Comparison of ENCODE assay signal across 21 cellular contexts in genomic region chr1:56908619-56909340, GRCh38. TPM values are rescaled to one million over a fixed set of nuclear protein-coding genes. Genes with fewer than 3 reads are reported as not detected.
A peak's percentile ranks its signal among the peaks of the same experiment; 100 is the strongest.
DNase-seq lines count a peak whose midpoint lies in the region; TF ChIP-seq lines count a peak whose summit lies in the region.
"Had no signal": no experiment of that assay in that cellular context is flagged by ENCODE, and none has a peak within 500 bp of the region (broad histone marks: within the 10 kb centered on the region; RNA-seq: fewer than 3 reads in every experiment).

No MANE protein-coding gene starts in this region.

- no peaks in the 10 kb centered on the region for H3K27me3 Mint-ChIP-seq in immature natural killer cell (ENCODE audit: low read depth in 3 of 3)

- H3K36me3 ChIP-seq in colonic mucosa, result no peaks in the 10 kb centered on the region
- H3K36me3 ChIP-seq: heart right ventricle, Peyer's patch, tibial nerve had no signal

- H3K36me3 Mint-ChIP-seq in immature natural killer cell, result peaks cover 0 to 5% (median 0%) of the 10 kb centered on the region in 3 donors
- H3K36me3 Mint-ChIP-seq: activated naive CD8-positive, alpha-beta T cell had no signal

- no peak overlapping the region for H3K27ac ChIP-seq in colonic mucosa
- H3K27ac ChIP-seq: heart right ventricle, KMS-11, Peyer's patch, tibial nerve had no signal

- no peak for TF ChIP-seq CTCF in colonic mucosa (IDR thresholded peaks at IDR 0.05)

- H3K9me3 ChIP-seq in colonic mucosa, result no peaks in the 10 kb centered on the region
- H3K9me3 ChIP-seq: heart right ventricle, Peyer's patch, tibial nerve had no signal

- H3K9me3 Mint-ChIP-seq in immature natural killer cell, result peaks cover 0 to 2% (median 0%) of the 10 kb centered on the region in 6 donors
- H3K9me3 Mint-ChIP-seq: activated T-cell treated with anti-CD3 and anti-CD28 coated beads, Interleukin-2, amount 50 U/mL, for 4 hours had no signal

- H3K4me1 Mint-ChIP-seq in immature natural killer cell, result peaks cover 45 to 51% of the 10 kb centered on the region in 2 donors

- H3K4me3 Mint-ChIP-seq in immature natural killer cell, result peak overlapping the region; percentile 28 to 79 (median 69)
- H3K4me3 Mint-ChIP-seq: activated naive CD8-positive, alpha-beta T cell; activated T-cell treated with anti-CD3 and anti-CD28 coated beads, Interleukin-2, amount 50 U/mL, for 4 hours had no signal

- intact Hi-C loops in colonic mucosa (cut with DNase I), result no loop called here

- H3K27me3 ChIP-seq in colonic mucosa, result no peaks in the 10 kb centered on the region
- H3K27me3 ChIP-seq: heart right ventricle, Peyer's patch, tibial nerve had no signal

- H3K27ac Mint-ChIP-seq in immature natural killer cell, result peak overlapping the region; percentile 3 to 78 (median 70)
- H3K27ac Mint-ChIP-seq: activated naive CD8-positive, alpha-beta T cell had no signal

- DNase-seq in SIG-M5 treated with dmso at 0.1 percent for 504 hours (lab: John Stamatoyannopoulos, UW; ENCODE audit: unreplicated experiment) (peak; percentile 2), SIG-M5 (lab: John Stamatoyannopoulos, UW) (no peak), SKM-1 treated with dmso at 0.1 percent for 144 hours (lab: John Stamatoyannopoulos, UW; ENCODE audit: unreplicated experiment) (peak; percentile 73), immature natural killer cell (peak; percentile 11 to 29 (median 27)), DMS79 (lab: John Stamatoyannopoulos, UW) (no peak), NCI-H146 treated with DMSO at 0.1 percent for 48 hours (lab: John Stamatoyannopoulos, UW; ENCODE audit: unreplicated experiment) (no peak), D341Med (ENCODE audit: low spot score) (no peak), colonic mucosa (no peak)
- DNase-seq: activated CD4-positive, alpha-beta T cell treated with anti-CD3 and anti-CD28 coated beads, Interleukin-2, amount 50 U/mL, for 48 hours; activated T-cell treated with anti-CD3 and anti-CD28 coated beads, Interleukin-2, amount 50 U/mL, for 4 hours; COR-L47; heart right ventricle; NCI-H1694; NCI-H510A treated with DMSO at 0.1 percent for 48 hours; Peyer's patch; stimulated activated CD4-positive, alpha-beta T cell treated with anti-CD3 and anti-CD28 coated beads, Interleukin-4, amount 100 ng/mL, for 4 hours; SW 1271 had no signal

- no peaks in the 10 kb centered on the region for H3K4me1 ChIP-seq in colonic mucosa
- H3K4me1 ChIP-seq: Peyer's patch had no signal

- no peak overlapping the region for H3K9ac ChIP-seq in colonic mucosa (ENCODE audit: low read depth in 2 of 2, low read length in 2 of 2)
- H3K9ac ChIP-seq: KMS-11 had no signal

- no peak overlapping the region for H3K4me3 ChIP-seq in colonic mucosa
- H3K4me3 ChIP-seq: heart right ventricle, Peyer's patch, tibial nerve had no signal

RNA-seq across cellular contexts. Expression of gene C8A, which starts 54.2 kb away (rescaled TPM):
- polyA plus RNA-seq in immature natural killer cell, result not detected
- total RNA-seq in colonic mucosa, result not detected
- total RNA-seq: activated T-cell treated with anti-CD3 and anti-CD28 coated beads, Interleukin-2, amount 50 U/mL, for 4 hours; osteoblast; Peyer's patch; tibial nerve had no signal
- polyA plus RNA-seq: heart right ventricle had no signal

RNA-seq across cellular contexts. Expression of gene C8B, which starts 57.0 kb away (rescaled TPM):
- polyA plus RNA-seq in immature natural killer cell, result not detected
- total RNA-seq in colonic mucosa, result not detected
- total RNA-seq: activated T-cell treated with anti-CD3 and anti-CD28 coated beads, Interleukin-2, amount 50 U/mL, for 4 hours; heart right ventricle; osteoblast; Peyer's patch; tibial nerve had no signal
- polyA plus RNA-seq: heart right ventricle had no signal

Comparison
In these comparisons a context has a peak if more than half of its experiments do, and no peak if none do; other contexts are left out.
1. DNase-seq: peak in SIG-M5 treated with dmso at 0.1 percent for 504 hours (single experiment), SKM-1 treated with dmso at 0.1 percent for 144 hours (single experiment) and immature natural killer cell (3 of 3); none in SIG-M5 (single experiment), DMS79 (single experiment), NCI-H146 treated with DMSO at 0.1 percent for 48 hours (single experiment), D341Med (single experiment) and colonic mucosa (single experiment).